8 cellular contexts compared by ENCODE assay signal in genomic region chr2:97619150-97619827, GRCh38. TPM values are rescaled to one million over a fixed set of nuclear protein-coding genes. Genes with fewer than 3 reads are reported as not detected.
DNase-seq lines count a peak whose midpoint lies in the region; ATAC-seq, FAIRE-seq and TF ChIP-seq lines count a peak whose summit lies in the region.
"Not testable (repeated sequence)": the region's sequence is repeated elsewhere in the genome, so short reads cannot be mapped to it uniquely, and the experiment has no call there.

No MANE protein-coding gene starts in this region.

- not testable (repeated sequence) for H2AFZ ChIP-seq in astrocyte (ENCODE audit: low read depth, low read length)
- peak overlapping the region; percentile 29 for H2AFZ ChIP-seq in neuronal stem cell (ENCODE audit: low read length)

- not testable (repeated sequence) for H3K9me3 Mint-ChIP-seq in activated CD4-positive, alpha-beta T cell treated with anti-CD3 and anti-CD28 coated beads for 36 hours (ENCODE audit: low read depth); astrocyte (ENCODE audit: unreplicated experiment); stimulated activated naive CD8-positive, alpha-beta T cell treated with anti-CD3 and anti-CD28 coated beads, Interleukin-15, amount 100 ng/mL, for 72 hours

- not testable (repeated sequence) for H3K18ac ChIP-seq in neuronal stem cell (ENCODE audit: low read length)

- H3K36me3 Mint-ChIP-seq in activated CD4-positive, alpha-beta T cell treated with anti-CD3 and anti-CD28 coated beads for 36 hours (ENCODE audit: low read depth); astrocyte (ENCODE audit: low read depth, unreplicated experiment): not testable (repeated sequence)

- ATAC-seq in activated CD4-positive, alpha-beta T cell treated with anti-CD3 and anti-CD28 coated beads for 36 hours, result peak; percentile 99
- ATAC-seq in stimulated activated naive CD8-positive, alpha-beta T cell treated with anti-CD3 and anti-CD28 coated beads, Interleukin-15, amount 100 ng/mL, for 72 hours, result peak; percentile 87

- POLR2A ChIA-PET in activated CD4-positive, alpha-beta T cell treated with anti-CD3 and anti-CD28 coated beads for 36 hours (lab: Charles Lee), result not testable (repeated sequence)

- CTCF ChIA-PET in activated CD4-positive, alpha-beta T cell treated with anti-CD3 and anti-CD28 coated beads for 36 hours (lab: Charles Lee), result not testable (repeated sequence)

- FAIRE-seq in astrocyte (lab: Jason Lieb, UNC), result not testable (repeated sequence)

- H4K8ac ChIP-seq in neuronal stem cell (ENCODE audit: low read depth, low read length), result not testable (repeated sequence)

- not testable (repeated sequence) for H3K4me1 Mint-ChIP-seq in activated CD4-positive, alpha-beta T cell treated with anti-CD3 and anti-CD28 coated beads for 36 hours; stimulated activated naive CD8-positive, alpha-beta T cell treated with anti-CD3 and anti-CD28 coated beads, Interleukin-15, amount 100 ng/mL, for 72 hours
- peaks cover 15% of the 10 kb centered on the region for H3K4me1 Mint-ChIP-seq in astrocyte (ENCODE audit: low read depth, unreplicated experiment)

- not testable (repeated sequence) for TF ChIP-seq CTCF in astrocyte (IDR thresholded peaks at IDR 0.05; ENCODE audit: insufficient read depth, low read depth, low read length); epithelial cell of esophagus (IDR thresholded peaks at IDR 0.05; ENCODE audit: insufficient read depth, low read depth, low read length, missing control alignments); kidney epithelial cell (IDR thresholded peaks at IDR 0.05; ENCODE audit: insufficient read depth, low read length, poor library complexity, severe bottlenecking)

- H3K23ac ChIP-seq in neuronal stem cell (ENCODE audit: low read depth, low read length, poor library complexity), result not testable (repeated sequence)

- not testable (repeated sequence) for H3K9ac ChIP-seq in astrocyte (ENCODE audit: low read length); neuronal stem cell (ENCODE audit: low read depth, low read length, poor library complexity)

- not testable (repeated sequence) for H2BK120ac ChIP-seq in neuronal stem cell (ENCODE audit: low read depth, low read length)

- WGBS in neuronal stem cell (ENCODE audit: extremely low coverage in 2 of 2, insufficient read length in 2 of 2, insufficient replicate concordance in 1 of 2), 2 donors, result no CpG with 5 or more reads among the region's 12 CpGs

- not testable (repeated sequence) for H2BK15ac ChIP-seq in neuronal stem cell (ENCODE audit: low read length)

- H3K4me1 ChIP-seq in astrocyte (ENCODE audit: insufficient read depth, low read length); neuronal stem cell (ENCODE audit: control insufficient read depth in 2 of 2, insufficient read depth in 1 of 2, low read depth in 1 of 2, low read length in 2 of 2): not testable (repeated sequence)

- H4K91ac ChIP-seq in neuronal stem cell (ENCODE audit: low read depth, low read length, poor library complexity), result not testable (repeated sequence)

- H3K4me2 ChIP-seq in astrocyte (ENCODE audit: low read length); neuronal stem cell (ENCODE audit: insufficient read depth, low read length, poor library complexity, severe bottlenecking): not testable (repeated sequence)

- H3K79me2 ChIP-seq in astrocyte (ENCODE audit: insufficient read depth, low read length), result not testable (repeated sequence)

- intact Hi-C loops in activated CD4-positive, alpha-beta T cell treated with anti-CD3 and anti-CD28 coated beads for 36 hours (cut with DNase I, micrococcal nuclease), result not testable (repeated sequence)

- H3K36me3 ChIP-seq in astrocyte (ENCODE audit: insufficient read depth, low read length); kidney epithelial cell (ENCODE audit: control insufficient read depth, insufficient read depth, low read length); neuronal stem cell (replicated peaks in 1 of 2; ENCODE audit: control insufficient read depth in 2 of 2, insufficient read depth in 2 of 2, low read length in 2 of 2): not testable (repeated sequence)

- not testable (repeated sequence) for H3K14ac ChIP-seq in neuronal stem cell (ENCODE audit: low read length)

- not testable (repeated sequence) for H3K79me1 ChIP-seq in neuronal stem cell (ENCODE audit: low read depth, low read length)

- not testable (repeated sequence) for H3K27ac ChIP-seq in astrocyte (ENCODE audit: low read depth, low read length); neuronal stem cell (replicated peaks; ENCODE audit: low read length)

- H3K9me3 ChIP-seq in astrocyte (ENCODE audit: insufficient read depth, low read depth, low read length); neuronal stem cell (replicated peaks in 1 of 2; ENCODE audit: control insufficient read depth in 2 of 2, insufficient read depth in 1 of 2, low read depth in 1 of 2, low read length in 2 of 2): not testable (repeated sequence)

- H3K27me3 Mint-ChIP-seq in activated CD4-positive, alpha-beta T cell treated with anti-CD3 and anti-CD28 coated beads for 36 hours; astrocyte (ENCODE audit: low read depth, unreplicated experiment); stimulated activated naive CD8-positive, alpha-beta T cell treated with anti-CD3 and anti-CD28 coated beads, Interleukin-15, amount 100 ng/mL, for 72 hours: not testable (repeated sequence)

- H2BK5ac ChIP-seq in neuronal stem cell (ENCODE audit: low read length), result not testable (repeated sequence)

- H3K4me3 ChIP-seq in astrocyte (ENCODE audit: insufficient read depth, low read depth, low read length); epithelial cell of esophagus (ENCODE audit: low read length); kidney epithelial cell (ENCODE audit: low read depth, low read length); neuronal stem cell (ENCODE audit: low read length in 2 of 2): not testable (repeated sequence)

- H2AK5ac ChIP-seq in neuronal stem cell (ENCODE audit: low read depth, low read length), result not testable (repeated sequence)

- H2BK12ac ChIP-seq in neuronal stem cell (ENCODE audit: low read length), result not testable (repeated sequence)

- H3K4ac ChIP-seq in neuronal stem cell (ENCODE audit: low read length), result not testable (repeated sequence)

- peak; percentile 24 for DNase-seq in EH (ENCODE audit: low read depth)
- DNase-seq in M059J (ENCODE audit: low read depth), result peak; percentile 24
- DNase-seq in activated CD4-positive, alpha-beta T cell treated with anti-CD3 and anti-CD28 coated beads for 36 hours, result peak; percentile 32
- peak; percentile 10 for DNase-seq in astrocyte (ENCODE audit: low read depth)
- DNase-seq in epithelial cell of esophagus (ENCODE audit: low read depth), result peak; percentile 15
- DNase-seq in kidney epithelial cell (ENCODE audit: low read depth), result peak; percentile 16
- not testable (repeated sequence) for DNase-seq in neuronal stem cell (ENCODE audit: low spot score); stimulated activated naive CD8-positive, alpha-beta T cell treated with anti-CD3 and anti-CD28 coated beads, Interleukin-15, amount 100 ng/mL, for 72 hours

- not testable (repeated sequence) for H3K27me3 ChIP-seq in astrocyte (ENCODE audit: insufficient read depth, low read length); kidney epithelial cell (ENCODE audit: control insufficient read depth, insufficient read depth, low read length); neuronal stem cell (ENCODE audit: control insufficient read depth in 3 of 3, insufficient read depth in 3 of 3, low read depth in 1 of 3, low read length in 3 of 3)

- H3K27ac Mint-ChIP-seq in activated CD4-positive, alpha-beta T cell treated with anti-CD3 and anti-CD28 coated beads for 36 hours; astrocyte (ENCODE audit: unreplicated experiment): not testable (repeated sequence)
- H3K27ac Mint-ChIP-seq in stimulated activated naive CD8-positive, alpha-beta T cell treated with anti-CD3 and anti-CD28 coated beads, Interleukin-15, amount 100 ng/mL, for 72 hours, result peak overlapping the region in 1 of 2 donors; percentile 63

- H3K4me3 Mint-ChIP-seq in activated CD4-positive, alpha-beta T cell treated with anti-CD3 and anti-CD28 coated beads for 36 hours; astrocyte (ENCODE audit: unreplicated experiment); stimulated activated naive CD8-positive, alpha-beta T cell treated with anti-CD3 and anti-CD28 coated beads, Interleukin-15, amount 100 ng/mL, for 72 hours: not testable (repeated sequence)

- not testable (repeated sequence) for H4K20me1 ChIP-seq in astrocyte (ENCODE audit: insufficient read depth, low read length)

RNA-seq across cellular contexts. Expression of gene COX5B, which starts 26.6 kb away (rescaled TPM):
- total RNA-seq in M059J (2014; rRNA removed; shearing (Covaris generic)), result 433 and 603 TPM in 2 replicates
- 100 to 1,000 TPM; 189 to 220 TPM for total RNA-seq in activated CD4-positive, alpha-beta T cell treated with anti-CD3 and anti-CD28 coated beads for 36 hours
- total RNA-seq in astrocyte, result 213 and 228 TPM in 2 replicates
- total RNA-seq in kidney epithelial cell, result 393 and 441 TPM in 2 replicates
- polyA plus RNA-seq in neuronal stem cell (2013, experiment 1 of 2), result 226 TPM
- 217 TPM for polyA plus RNA-seq in neuronal stem cell (2013, experiment 2 of 2)

RNA-seq across cellular contexts. Expression of gene ANKRD36B, which starts 29.6 kb away (rescaled TPM):
- 1.4 and 4.8 TPM in 2 replicates for total RNA-seq in M059J (2014; rRNA removed; shearing (Covaris generic))
- total RNA-seq in activated CD4-positive, alpha-beta T cell treated with anti-CD3 and anti-CD28 coated beads for 36 hours, result 10 to 100 TPM; 22.1 to 22.7 TPM
- 15.3 and 20.0 TPM in 2 replicates for total RNA-seq in astrocyte
- 7.5 and 9.9 TPM in 2 replicates for total RNA-seq in kidney epithelial cell
- 10.4 TPM for polyA plus RNA-seq in neuronal stem cell (2013, experiment 1 of 2)
- 11.8 TPM for polyA plus RNA-seq in neuronal stem cell (2013, experiment 2 of 2)

RNA-seq across cellular contexts. Expression of gene ACTR1B, which starts 44.6 kb away (rescaled TPM):
- 39.4 and 52.6 TPM in 2 replicates for total RNA-seq in M059J (2014; rRNA removed; shearing (Covaris generic))
- 100 to 1,000 TPM in 1 of 2 experiments, 10 to 100 TPM in 1; 92.0 to 124 TPM for total RNA-seq in activated CD4-positive, alpha-beta T cell treated with anti-CD3 and anti-CD28 coated beads for 36 hours
- total RNA-seq in astrocyte (35.6 and 36.2 TPM in 2 replicates), kidney epithelial cell (50.3 and 58.3 TPM in 2 replicates)
- polyA plus RNA-seq in neuronal stem cell (2013, experiment 1 of 2), result 58.1 TPM
- 55.1 TPM for polyA plus RNA-seq in neuronal stem cell (2013, experiment 2 of 2)

RNA-seq across cellular contexts. Expression of gene C2orf92, which starts 50.2 kb away (rescaled TPM):
- total RNA-seq in M059J (2014; rRNA removed; shearing (Covaris generic)), result 1.1 TPM in 1 of 2 replicates, not detected in the other
- 1 to 10 TPM; 7.4 to 8.9 TPM for total RNA-seq in activated CD4-positive, alpha-beta T cell treated with anti-CD3 and anti-CD28 coated beads for 36 hours
- total RNA-seq in astrocyte (8.5 and 15.3 TPM in 2 replicates), kidney epithelial cell (0.96 and 1.9 TPM in 2 replicates)
- 3.1 TPM for polyA plus RNA-seq in neuronal stem cell (2013, experiment 1 of 2)
- 3.7 TPM for polyA plus RNA-seq in neuronal stem cell (2013, experiment 2 of 2)
